In the genomic region with DNA sequence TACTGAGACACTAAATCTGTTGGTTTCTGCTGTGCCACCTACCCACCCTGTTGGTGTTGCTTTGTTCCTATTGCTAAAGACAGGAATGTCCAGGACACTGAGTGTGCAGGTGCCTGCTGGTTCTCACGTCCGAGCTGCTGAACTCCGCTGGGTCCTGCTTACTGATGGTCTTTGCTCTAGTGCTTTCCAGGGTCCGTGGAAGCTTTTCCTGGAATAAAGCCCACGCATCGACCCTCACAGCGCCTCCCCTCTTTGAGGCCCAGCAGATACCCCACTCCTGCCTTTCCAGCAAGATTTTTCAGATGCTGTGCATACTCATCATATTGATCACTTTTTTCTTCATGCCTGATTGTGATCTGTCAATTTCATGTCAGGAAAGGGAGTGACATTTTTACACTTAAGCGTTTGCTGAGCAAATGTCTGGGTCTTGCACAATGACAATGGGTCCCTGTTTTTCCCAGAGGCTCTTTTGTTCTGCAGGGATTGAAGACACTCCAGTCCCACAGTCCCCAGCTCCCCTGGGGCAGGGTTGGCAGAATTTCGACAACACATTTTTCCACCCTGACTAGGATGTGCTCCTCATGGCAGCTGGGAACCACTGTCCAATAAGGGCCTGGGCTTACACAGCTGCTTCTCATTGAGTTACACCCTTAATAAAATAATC, we compare ENCODE assay signal across 1 cellular context.
TF ChIP-seq lines count a peak whose summit lies in the region.

No MANE protein-coding gene starts in this region.

TF ChIP-seq in HepG2, 621 proteins besides CTCF, POLR2A, EP300 and RAD21 (continued from another document and continues in another):
- no peak; the same call in 1 of the 2 replicates for TF ChIP-seq HINFP (CRISPR knock-in tag; IDR thresholded peaks at IDR 0.05; ENCODE audit: low read depth)
- TF ChIP-seq TFE3 (CRISPR knock-in tag; IDR thresholded peaks at IDR 0.05) = no peak
- TF ChIP-seq PHB2 (IDR thresholded peaks at IDR 0.05; ENCODE audit: partially characterized antibody) = no peak
- TF ChIP-seq RBM22 (optimal IDR thresholded peaks at IDR 0.05; ENCODE audit: low read length) = no peak
- 0 out of 2 replicates have a peak, but pooled peaks have one; percentile 16 for TF ChIP-seq RXRB (CRISPR knock-in tag; IDR thresholded peaks at IDR 0.05; ENCODE audit: borderline replicate concordance)
- TF ChIP-seq ZNF251 (CRISPR knock-in tag; IDR thresholded peaks at IDR 0.05) = no peak
- TF ChIP-seq, protein P1, sequence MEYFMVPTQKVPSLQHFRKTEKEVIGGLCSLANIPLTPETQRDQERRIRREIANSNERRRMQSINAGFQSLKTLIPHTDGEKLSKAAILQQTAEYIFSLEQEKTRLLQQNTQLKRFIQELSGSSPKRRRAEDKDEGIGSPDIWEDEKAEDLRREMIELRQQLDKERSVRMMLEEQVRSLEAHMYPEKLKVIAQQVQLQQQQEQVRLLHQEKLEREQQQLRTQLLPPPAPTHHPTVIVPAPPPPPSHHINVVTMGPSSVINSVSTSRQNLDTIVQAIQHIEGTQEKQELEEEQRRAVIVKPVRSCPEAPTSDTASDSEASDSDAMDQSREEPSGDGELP (IDR thresholded peaks at IDR 0.05; ENCODE audit: borderline replicate concordance, low read depth) = 0 out of 2 replicates have a peak, but pooled peaks have one; percentile 6
- TF ChIP-seq PRMT3 (CRISPR knock-in tag; IDR thresholded peaks at IDR 0.05; ENCODE audit: borderline replicate concordance, low read depth) = 0 out of 2 replicates have a peak, but pooled peaks have one; percentile 38
- no peak for TF ChIP-seq SIN3B (IDR thresholded peaks at IDR 0.05; ENCODE audit: low read length)
- no peak for TF ChIP-seq MLLT10 (CRISPR knock-in tag; IDR thresholded peaks at IDR 0.05)
- 0 out of 2 replicates have a peak, but pooled peaks have one; percentile 27 for TF ChIP-seq ZIK1 (CRISPR knock-in tag; IDR thresholded peaks at IDR 0.05; ENCODE audit: borderline replicate concordance, low read depth)
- TF ChIP-seq SMAD3 (CRISPR knock-in tag; IDR thresholded peaks at IDR 0.05) = peak; percentile 31; the same call in 1 of the 2 replicates
- TF ChIP-seq SRY (CRISPR knock-in tag; IDR thresholded peaks at IDR 0.05) = no peak
- TF ChIP-seq BRD4 (CRISPR knock-in tag; IDR thresholded peaks at IDR 0.05) = no peak
- peak; percentile 52 for TF ChIP-seq ZBTB7B (CRISPR knock-in tag; IDR thresholded peaks at IDR 0.05)
- no peak for TF ChIP-seq CBX2 (IDR thresholded peaks at IDR 0.05; ENCODE audit: low read depth, low read length)
- TF ChIP-seq CBX2 (CRISPR knock-in tag; IDR thresholded peaks at IDR 0.05; ENCODE audit: low read depth) = no peak
- TF ChIP-seq ZNF784 (CRISPR knock-in tag; IDR thresholded peaks at IDR 0.05; ENCODE audit: borderline replicate concordance) = peak; percentile 81; the same call in 1 of the 2 replicates
- TF ChIP-seq ZNF253 (CRISPR knock-in tag; IDR thresholded peaks at IDR 0.05; ENCODE audit: borderline replicate concordance) = no peak
- TF ChIP-seq U2AF1 (optimal IDR thresholded peaks at IDR 0.05; ENCODE audit: low read depth, low read length) = no peak
- no peak for TF ChIP-seq KDM4B (CRISPR knock-in tag; IDR thresholded peaks at IDR 0.05)
- no peak; the same call in 1 of the 2 replicates for TF ChIP-seq PPARG (CRISPR knock-in tag; conservative IDR thresholded peaks at IDR 0.05)
- peak; percentile 52; the same call in 1 of the 2 replicates for TF ChIP-seq NCOA2 (CRISPR knock-in tag; IDR thresholded peaks at IDR 0.05)
- no peak for TF ChIP-seq ZBTB8A (CRISPR knock-in tag; IDR thresholded peaks at IDR 0.05; ENCODE audit: borderline replicate concordance, low read depth)
- no peak for TF ChIP-seq STAT6 (CRISPR knock-in tag; IDR thresholded peaks at IDR 0.05; ENCODE audit: borderline replicate concordance)
- no peak; the same call in 1 of the 2 replicates for TF ChIP-seq DPF2 (CRISPR knock-in tag; IDR thresholded peaks at IDR 0.05; ENCODE audit: borderline replicate concordance, low read depth)
- no peak for TF ChIP-seq ZNF605 (CRISPR knock-in tag; IDR thresholded peaks at IDR 0.05)
- no peak for TF ChIP-seq ZFX (CRISPR knock-in tag; IDR thresholded peaks at IDR 0.05; ENCODE audit: low read depth)
- TF ChIP-seq ZHX1 (CRISPR knock-in tag; IDR thresholded peaks at IDR 0.05; ENCODE audit: low read depth) = 0 out of 2 replicates have a peak, but pooled peaks have one; percentile 14
- TF ChIP-seq ZNF615 (CRISPR knock-in tag; IDR thresholded peaks at IDR 0.05; ENCODE audit: borderline replicate concordance) = no peak
- 0 out of 2 replicates have a peak, but pooled peaks have one; percentile 47 for TF ChIP-seq ZNF142 (CRISPR knock-in tag; IDR thresholded peaks at IDR 0.05)
- TF ChIP-seq, protein P2, sequence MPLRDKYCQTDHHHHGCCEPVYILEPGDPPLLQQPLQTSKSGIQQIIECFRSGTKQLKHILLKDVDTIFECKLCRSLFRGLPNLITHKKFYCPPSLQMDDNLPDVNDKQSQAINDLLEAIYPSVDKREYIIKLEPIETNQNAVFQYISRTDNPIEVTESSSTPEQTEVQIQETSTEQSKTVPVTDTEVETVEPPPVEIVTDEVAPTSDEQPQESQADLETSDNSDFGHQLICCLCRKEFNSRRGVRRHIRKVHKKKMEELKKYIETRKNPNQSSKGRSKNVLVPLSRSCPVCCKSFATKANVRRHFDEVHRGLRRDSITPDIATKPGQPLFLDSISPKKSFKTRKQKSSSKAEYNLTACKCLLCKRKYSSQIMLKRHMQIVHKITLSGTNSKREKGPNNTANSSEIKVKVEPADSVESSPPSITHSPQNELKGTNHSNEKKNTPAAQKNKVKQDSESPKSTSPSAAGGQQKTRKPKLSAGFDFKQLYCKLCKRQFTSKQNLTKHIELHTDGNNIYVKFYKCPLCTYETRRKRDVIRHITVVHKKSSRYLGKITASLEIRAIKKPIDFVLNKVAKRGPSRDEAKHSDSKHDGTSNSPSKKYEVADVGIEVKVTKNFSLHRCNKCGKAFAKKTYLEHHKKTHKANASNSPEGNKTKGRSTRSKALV (CRISPR knock-in tag; IDR thresholded peaks at IDR 0.05) = 0 out of 2 replicates have a peak, but pooled peaks have one; percentile 36
- 0 out of 2 replicates have a peak, but pooled peaks have one; percentile 9 for TF ChIP-seq ZNF614 (CRISPR knock-in tag; IDR thresholded peaks at IDR 0.05; ENCODE audit: borderline replicate concordance)
- TF ChIP-seq MTF2 (CRISPR knock-in tag; IDR thresholded peaks at IDR 0.05; ENCODE audit: borderline replicate concordance) = no peak
- TF ChIP-seq GFI1 (CRISPR knock-in tag; IDR thresholded peaks at IDR 0.05; ENCODE audit: borderline replicate concordance) = peak; percentile 78; the same call in 1 of the 2 replicates
- no peak for TF ChIP-seq HOXA7 (CRISPR knock-in tag; IDR thresholded peaks at IDR 0.05)
- peak; percentile 91 for TF ChIP-seq CEBPB (IDR thresholded peaks at IDR 0.05; ENCODE audit: borderline replicate concordance, low read depth, low read length)
- no peak for TF ChIP-seq SRSF4 (IDR thresholded peaks at IDR 0.05; ENCODE audit: low read depth, low read length, poor library complexity, severe bottlenecking)
- 0 out of 2 replicates have a peak, but pooled peaks have one; percentile 28 for TF ChIP-seq ZNF564 (CRISPR knock-in tag; IDR thresholded peaks at IDR 0.05)
- no peak for TF ChIP-seq ZNF747 (CRISPR knock-in tag; IDR thresholded peaks at IDR 0.05; ENCODE audit: borderline replicate concordance)
